In genomic region chrX:153635788-153636668, GRCh38 we compare ENCODE assay signal across 8 cellular contexts. TPM values are rescaled to one million over a fixed set of nuclear protein-coding genes. Genes with fewer than 3 reads are reported as not detected.
DNase-seq lines count a peak whose midpoint lies in the region; ATAC-seq, FAIRE-seq and TF ChIP-seq lines count a peak whose summit lies in the region.

No MANE protein-coding gene starts in this region.

- intact Hi-C loops in aorta (cut with DNase I), result no loop called here

- H3K27ac ChIP-seq in aorta (ENCODE audit: low read depth in 1 of 2, low read length in 2 of 2), result no peak overlapping the region

- ATAC-seq in GM18502 (IDR thresholded peaks at IDR 0.05; ENCODE audit: poor library complexity, unreplicated experiment), result peak; percentile 46
- ATAC-seq in aorta (ENCODE audit: low FRiP score), result no peak
- ATAC-seq in HG03025 (IDR thresholded peaks at IDR 0.05; ENCODE audit: low FRiP score, unreplicated experiment), result no peak

- WGBS in aorta, 2 donors, result 84% methylated on average over 21 of the region's 21 CpGs

- H3K27me3 ChIP-seq in aorta (ENCODE audit: control insufficient read depth in 1 of 2, insufficient read depth in 2 of 2, low read length in 1 of 2), result no peaks in the 10 kb centered on the region

- H3K4me3 ChIP-seq in fibroblast of villous mesenchyme (ENCODE audit: low read depth, low read length) (no peak overlapping the region), aorta (ENCODE audit: low read length in 2 of 2) (no peak overlapping the region)

- peak; percentile 37 for TF ChIP-seq CTCF in fibroblast of villous mesenchyme (IDR thresholded peaks at IDR 0.05; ENCODE audit: insufficient read depth, low read depth, low read length)

- no peaks in the 10 kb centered on the region for H3K36me3 ChIP-seq in aorta (ENCODE audit: control insufficient read depth in 1 of 2, insufficient read depth in 2 of 2, low read length in 1 of 2)

- DNase-seq in CD1c-positive myeloid dendritic cell (ENCODE audit: extremely low spot score), result peak; percentile 47
- DNase-seq in RCC 7860 (ENCODE audit: low spot score), result peak; percentile 36
- DNase-seq in fibroblast of villous mesenchyme (ENCODE audit: low read depth), result no peak
- DNase-seq in aorta, result peak; percentile 46 to 53
- DNase-seq in NCI-H345 treated with DMSO at 0.1 percent for 48 hours (lab: John Stamatoyannopoulos, UW; ENCODE audit: unreplicated experiment), result no peak
- no peak for DNase-seq in frontal cortex (ENCODE audit: low spot score in 2 of 2)

- H3K9me3 ChIP-seq in aorta (ENCODE audit: control insufficient read depth, low read length), result no peaks in the 10 kb centered on the region

- H3K4me1 ChIP-seq in aorta (ENCODE audit: control insufficient read depth in 1 of 2, insufficient read depth in 2 of 2, low read length in 2 of 2), result no peaks in the 10 kb centered on the region

- peak; percentile 67 for FAIRE-seq in RCC 7860 (lab: Jason Lieb, UNC)
- FAIRE-seq in frontal cortex (lab: Jason Lieb, UNC), result no peak

RNA-seq across cellular contexts. Expression of gene DUSP9, which starts 11.0 kb away (rescaled TPM):
- total RNA-seq in fibroblast of villous mesenchyme (under 0.01 TPM in 1 of 2 replicates, not detected in the other), aorta (not detected), frontal cortex (2.9 TPM)
- polyA plus RNA-seq in aorta, result not detected

RNA-seq across cellular contexts. Expression of gene CCNQ, which starts 37.1 kb away (rescaled TPM):
- total RNA-seq in fibroblast of villous mesenchyme (38.9 and 42.8 TPM in 2 replicates), aorta (10 to 100 TPM; 13.5 to 13.6 TPM), frontal cortex (21.2 TPM)
- polyA plus RNA-seq in aorta, result 10 to 100 TPM; 28.8 to 40.3 TPM

RNA-seq across cellular contexts. Expression of gene PNCK, which starts 37.6 kb away (rescaled TPM):
- total RNA-seq in fibroblast of villous mesenchyme (under 0.01 and 0.32 TPM in 2 replicates), aorta (1 to 10 TPM; 4.3 to 4.9 TPM), frontal cortex (18.3 TPM)
- 1 to 10 TPM in 1 of 2 donors, not detected in 1; 3.0 TPM for polyA plus RNA-seq in aorta

RNA-seq across cellular contexts. Expression of gene SLC6A8, which starts 51.7 kb away (rescaled TPM):
- total RNA-seq in fibroblast of villous mesenchyme (9.1 and 12.2 TPM in 2 replicates), aorta (10 to 100 TPM; 16.2 to 26.7 TPM), frontal cortex (12.2 TPM)
- polyA plus RNA-seq in aorta, result 10 to 100 TPM; 13.9 to 14.7 TPM

Comparison
In these comparisons a context has a peak if more than half of its experiments do, and no peak if none do; other contexts are left out.
1. DNase-seq: peak in CD1c-positive myeloid dendritic cell (single experiment), RCC 7860 (single experiment) and aorta (2 of 2); none in fibroblast of villous mesenchyme (single experiment), NCI-H345 treated with DMSO at 0.1 percent for 48 hours (single experiment) and frontal cortex (0 of 2).